1 cellular context compared by ENCODE assay signal in the genomic region with DNA sequence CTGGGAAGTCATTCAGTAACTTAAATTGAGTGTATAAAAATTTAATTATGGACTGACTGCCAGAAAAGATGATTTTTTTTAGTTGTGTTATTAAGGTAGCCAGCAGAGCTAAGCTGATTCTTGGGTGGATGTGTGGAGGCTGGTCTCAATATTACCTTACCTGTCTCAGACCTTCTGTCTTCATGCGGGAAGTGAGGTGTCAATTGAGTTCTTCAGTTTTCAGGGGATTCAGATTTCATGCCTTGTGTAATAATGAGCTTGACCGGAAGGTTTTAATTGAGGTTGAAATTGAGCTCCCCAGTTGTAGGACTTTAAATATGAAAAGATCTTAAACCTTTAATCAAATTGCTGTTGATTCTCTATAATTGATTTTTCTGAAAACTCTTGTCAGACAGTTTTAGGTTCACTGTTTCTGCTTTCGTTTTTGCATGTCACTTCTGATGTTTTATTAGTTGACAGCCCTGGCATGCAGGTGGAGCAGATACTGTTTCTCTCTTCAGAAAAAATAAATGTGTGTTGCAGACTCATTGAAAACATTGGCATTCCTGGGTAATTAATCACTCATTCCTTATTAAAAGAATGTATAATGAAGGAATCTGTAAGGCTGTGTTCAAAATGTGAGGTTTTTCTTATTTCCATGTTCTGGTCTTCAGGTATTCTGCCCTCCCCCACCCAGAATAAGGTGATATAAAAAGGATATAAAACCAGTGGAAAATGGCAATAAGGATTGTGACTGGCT.
TF ChIP-seq lines count a peak whose summit lies in the region.

No MANE protein-coding gene starts in this region.

TF ChIP-seq in GM12878, 131 proteins besides CTCF, POLR2A, EP300 and RAD21:
- TF ChIP-seq BMI1 (IDR thresholded peaks at IDR 0.05; ENCODE audit: borderline replicate concordance) (no peak), SIX5 (IDR thresholded peaks at IDR 0.05; ENCODE audit: low read depth, low read length, severe bottlenecking) (no peak)
